In genomic region chr1:215568287-215568692, GRCh38 we compare ENCODE assay signal across 8 cellular contexts. TPM values are rescaled to one million over a fixed set of nuclear protein-coding genes. Genes with fewer than 3 reads are reported as not detected.
DNase-seq lines count a peak whose midpoint lies in the region; ATAC-seq and TF ChIP-seq lines count a peak whose summit lies in the region.

No MANE protein-coding gene starts in this region.

- peaks cover 27 to 56% (median 33%) of the 10 kb centered on the region in 10 experiments for H3K4me1 ChIP-seq in BLaER1 treated with 17β-estradiol and CSF1 and Interleukin-3, amounts not matched to agents 10 nM and 100 nM
- H3K4me1 ChIP-seq in mucosa of descending colon (ENCODE audit: low read depth) (peaks cover 19% of the 10 kb centered on the region), aorta (ENCODE audit: control insufficient read depth in 1 of 2, insufficient read depth in 2 of 2, low read length in 2 of 2) (peaks cover 0 to 3% of the 10 kb centered on the region in 2 donors)

- peak overlapping the region; percentile 78 to 98 (median 84) for H3K4me3 ChIP-seq in BLaER1 treated with 17β-estradiol and CSF1 and Interleukin-3, amounts not matched to agents 10 nM and 100 nM
- H3K4me3 ChIP-seq in mucosa of descending colon: peak overlapping the region; percentile 51
- H3K4me3 ChIP-seq in aorta (ENCODE audit: low read length in 2 of 2): peak overlapping the region; percentile 54 to 96

- H3K9me3 ChIP-seq in BLaER1 treated with 17β-estradiol and CSF1 and Interleukin-3, amounts not matched to agents 10 nM and 100 nM (replicated peaks in 1 of 11): no peaks in the 10 kb centered on the region
- no peaks in the 10 kb centered on the region for H3K9me3 ChIP-seq in mucosa of descending colon
- H3K9me3 ChIP-seq in aorta (ENCODE audit: control insufficient read depth, low read length): no peaks in the 10 kb centered on the region

- peaks cover 21 to 55% (median 46%) of the 10 kb centered on the region in 11 experiments; a peak in 21 of 22 replicates for H4K20me1 ChIP-seq in BLaER1 treated with 17β-estradiol and CSF1 and Interleukin-3, amounts not matched to agents 10 nM and 100 nM

- H3K4me2 ChIP-seq in BLaER1 treated with 17β-estradiol and CSF1 and Interleukin-3, amounts not matched to agents 10 nM and 100 nM: peak overlapping the region; percentile 71 to 90 (median 83)

- ATAC-seq in SK-N-SH treated with all-trans-retinoic acid at 6 μM for 48 hours: peak; percentile 54
- ATAC-seq in mucosa of descending colon: peak; percentile 16
- ATAC-seq in aorta (ENCODE audit: low FRiP score): no peak
- ATAC-seq in HG02678 (IDR thresholded peaks at IDR 0.05; ENCODE audit: unreplicated experiment): no peak

- TF ChIP-seq CTCF in GM20000 (IDR thresholded peaks at IDR 0.05; ENCODE audit: extremely low read depth, missing control alignments): no peak
- TF ChIP-seq CTCF in mucosa of descending colon (IDR thresholded peaks at IDR 0.05): no peak

- no peaks in the 10 kb centered on the region for H3K27me3 ChIP-seq in BLaER1 treated with 17β-estradiol and CSF1 and Interleukin-3, amounts not matched to agents 10 nM and 100 nM
- no peaks in the 10 kb centered on the region for H3K27me3 ChIP-seq in aorta (ENCODE audit: control insufficient read depth in 1 of 2, insufficient read depth in 2 of 2, low read length in 1 of 2)

- H3K27ac ChIP-seq in BLaER1 treated with 17β-estradiol and CSF1 and Interleukin-3, amounts not matched to agents 10 nM and 100 nM: peak overlapping the region; percentile 75 to 95 (median 92); a peak in 21 of 22 replicates
- peak overlapping the region; percentile 72 for H3K27ac ChIP-seq in epithelial cell of prostate
- peak overlapping the region; percentile 49 to 83 for H3K27ac ChIP-seq in aorta (ENCODE audit: low read depth in 1 of 2, low read length in 2 of 2)

- H3K9ac ChIP-seq in BLaER1 treated with 17β-estradiol and CSF1 and Interleukin-3, amounts not matched to agents 10 nM and 100 nM: peak overlapping the region; percentile 85 to 96 (median 94)

- whole genome bisulfite sequencing in aorta, 2 donors: 0% methylated on average over 4 to 5 of the region's 5 CpGs

- DNase-seq in GM20000 (ENCODE audit: low spot score): peak; percentile 52
- DNase-seq in epithelial cell of prostate (ENCODE audit: low read depth, low spot score): no peak
- peak in 1 of 3 donors; percentile 42 for DNase-seq in mucosa of descending colon
- DNase-seq in aorta: no peak
- DNase-seq in NCI-H510A (lab: John Stamatoyannopoulos, UW): no peak

- intact Hi-C loops in mucosa of descending colon (cut with DNase I, micrococcal nuclease): no loop called here
- intact Hi-C loops in aorta (cut with DNase I): loop anchor here in 1 of 2 donors (5.0 kb wide), 1 partner anchor 34 kb away; no protein-coding TSS in a partner anchor

- peaks cover 0 to 5% (median 0%) of the 10 kb centered on the region in 11 experiments; a peak in 1 of 22 replicates for H3K36me3 ChIP-seq in BLaER1 treated with 17β-estradiol and CSF1 and Interleukin-3, amounts not matched to agents 10 nM and 100 nM
- H3K36me3 ChIP-seq in mucosa of descending colon (ENCODE audit: low read depth) (no peaks in the 10 kb centered on the region), aorta (ENCODE audit: control insufficient read depth in 1 of 2, insufficient read depth in 2 of 2, low read length in 1 of 2) (no peaks in the 10 kb centered on the region)

TF ChIP-seq in SK-N-SH treated with all-trans-retinoic acid at 6 μM for 48 hours, 23 proteins besides CTCF, POLR2A, EP300 and RAD21:
- TF ChIP-seq SNAI2 (CRISPR knock-in tag; IDR thresholded peaks at IDR 0.05) (no peak), ZFP3 (CRISPR knock-in tag; IDR thresholded peaks at IDR 0.05) (no peak), PPARA (CRISPR knock-in tag; IDR thresholded peaks at IDR 0.05; ENCODE audit: borderline replicate concordance) (no peak), TSHZ2 (CRISPR knock-in tag; IDR thresholded peaks at IDR 0.05) (no peak), PATZ1 (CRISPR knock-in tag; IDR thresholded peaks at IDR 0.05; ENCODE audit: borderline replicate concordance) (no peak), ZFP30 (CRISPR knock-in tag; IDR thresholded peaks at IDR 0.05) (no peak), CSDC2 (CRISPR knock-in tag; IDR thresholded peaks at IDR 0.05) (no peak), ESRRG (CRISPR knock-in tag; IDR thresholded peaks at IDR 0.05) (no peak), RARB (CRISPR knock-in tag; IDR thresholded peaks at IDR 0.05) (no peak), ZNF565 (CRISPR knock-in tag; conservative IDR thresholded peaks at IDR 0.05; ENCODE audit: low read depth) (no peak), ZNF70 (CRISPR knock-in tag; IDR thresholded peaks at IDR 0.05) (no peak), ZC3H10 (CRISPR knock-in tag; IDR thresholded peaks at IDR 0.05) (no peak), ZNF8 (CRISPR knock-in tag; IDR thresholded peaks at IDR 0.05) (no peak)

RNA-seq across cellular contexts. Expression of gene KCTD3, which starts 1.2 kb away (rescaled TPM):
- total RNA-seq in mucosa of descending colon (10 to 100 TPM; 42.2 to 73.5 (median 43.1) TPM), aorta (10 to 100 TPM; 35.3 to 39.7 TPM)
- polyA plus RNA-seq in aorta: 10 to 100 TPM; 20.2 to 29.4 TPM

Comparison
In these comparisons a context has a peak if more than half of its experiments do, and no peak if none do; other contexts are left out.
1. ATAC-seq: peak in SK-N-SH treated with all-trans-retinoic acid at 6 μM for 48 hours (single experiment) and mucosa of descending colon (single experiment); none in aorta (single experiment) and HG02678 (single experiment).
2. Peak in every context shown above with its lines, with median percentiles within 50 percentile points of each other: H3K27ac ChIP-seq and H3K4me3 ChIP-seq.